ENCODE assay signal across 8 cellular contexts in genomic region chr19:48635966-48636858, GRCh38. TPM values are rescaled to one million over a fixed set of nuclear protein-coding genes. Genes with fewer than 3 reads are reported as not detected.
DNase-seq lines count a peak whose midpoint lies in the region; ATAC-seq and TF ChIP-seq lines count a peak whose summit lies in the region.

No MANE protein-coding gene starts in this region.

- no TSS peak for BruUV-seq in MCF 10A (replicated peaks; lab: Mats Ljungman, UMichigan)

- H3K36me3 Mint-ChIP-seq in MCF 10A (ENCODE audit: insufficient read depth, unreplicated experiment) (peaks cover 7% of the 10 kb centered on the region), type B pancreatic cell (peaks cover 15% of the 10 kb centered on the region)

- H3K36me3 ChIP-seq in DND-41 (ENCODE audit: insufficient read depth, low read length) (peaks cover 17% of the 10 kb centered on the region), MM.1S (replicated peaks; ENCODE audit: insufficient read depth, low read length) (no peaks in the 10 kb centered on the region)

- H3K4me2 ChIP-seq in DND-41 (ENCODE audit: insufficient read depth, low read length) (peak overlapping the region; percentile 85), MM.1S (ENCODE audit: low read depth, low read length) (peak overlapping the region; percentile 95)

- peak overlapping the region; percentile 61 for H2AFZ ChIP-seq in DND-41 (ENCODE audit: low read depth, low read length)
- H2AFZ ChIP-seq in MM.1S (ENCODE audit: low read length) = peak overlapping the region; percentile 66

- H3K9me3 Mint-ChIP-seq in MCF 10A (ENCODE audit: unreplicated experiment) = no peaks in the 10 kb centered on the region
- H3K9me3 Mint-ChIP-seq in type B pancreatic cell = no peaks in the 10 kb centered on the region

- CTCF ChIA-PET in MCF 10A (lab: Yijun Ruan, JAX) = no interaction called here

- ATAC-seq in DND-41 (ENCODE audit: insufficient read depth, low read depth) = no peak
- no peak for ATAC-seq in GM18907 (IDR thresholded peaks at IDR 0.05; ENCODE audit: unreplicated experiment)

- H3K27ac Mint-ChIP-seq in MCF 10A (ENCODE audit: low read depth, unreplicated experiment) = peak overlapping the region; percentile 87
- peak overlapping the region; percentile 96 for H3K27ac Mint-ChIP-seq in type B pancreatic cell

- TF ChIP-seq CTCF in DND-41 (IDR thresholded peaks at IDR 0.05; ENCODE audit: borderline replicate concordance, extremely low read depth, low read length, poor library complexity, severe bottlenecking) (no peak), MM.1S (IDR thresholded peaks at IDR 0.05; ENCODE audit: low read length) (no peak), MCF 10A (IDR thresholded peaks at IDR 0.05; ENCODE audit: unreplicated experiment) (no peak), type B pancreatic cell (conservative IDR thresholded peaks at IDR 0.05) (no peak)

- H3K27me3 Mint-ChIP-seq in MCF 10A (ENCODE audit: insufficient read depth, unreplicated experiment) (no peaks in the 10 kb centered on the region), type B pancreatic cell (no peaks in the 10 kb centered on the region)

- intact Hi-C loops in MCF 10A (cut with micrococcal nuclease) = loop anchor here (2.0 kb wide), 1 partner anchor 17 kb away; the partner anchor contains the start of genes RPL18 and SPHK2

- no peaks in the 10 kb centered on the region for H3K9me3 ChIP-seq in DND-41 (ENCODE audit: insufficient read depth, low read length, severe bottlenecking)
- no peaks in the 10 kb centered on the region for H3K9me3 ChIP-seq in MM.1S (replicated peaks; ENCODE audit: insufficient read depth, low read length)

- peak; percentile 58 for DNase-seq in DND-41
- DNase-seq in MM.1S = no peak
- DNase-seq in MCF 10A (ENCODE audit: unreplicated experiment) = no peak
- peak; percentile 79 for DNase-seq in medulla oblongata (ENCODE audit: extremely low spot score)
- no peak for DNase-seq in type B pancreatic cell (ENCODE audit: extremely low spot score, unreplicated experiment)
- DNase-seq in RKO (ENCODE audit: low spot score) = no peak
- no peak for DNase-seq in activated gamma-delta T cell treated with Interleukin-2 at 50 U/mL for 16 hours

- H3K79me2 ChIP-seq in DND-41 (ENCODE audit: insufficient read depth, low read length) (peaks cover 18% of the 10 kb centered on the region), MM.1S (ENCODE audit: low read length) (no peaks in the 10 kb centered on the region)

- POLR2A ChIA-PET in MCF 10A (lab: Yijun Ruan, JAX) = interaction anchor here (0.9 to 2.7 kb wide), 4 partner anchors 10 to 143 kb away, joined by 3 to 37 read pairs (median 12); partner anchors contain the start of genes CA11, RPL18 and SPHK2

- peak overlapping the region; percentile 86 for H3K27ac ChIP-seq in DND-41 (ENCODE audit: low read length)
- peak overlapping the region; percentile 91; the same call in 1 of the 2 replicates for H3K27ac ChIP-seq in MM.1S (ENCODE audit: low read length)

- H3K4me3 Mint-ChIP-seq in MCF 10A (ENCODE audit: unreplicated experiment) = peak overlapping the region; percentile 91
- peak overlapping the region; percentile 91 for H3K4me3 Mint-ChIP-seq in type B pancreatic cell

- no peaks in the 10 kb centered on the region for H3K9me2 ChIP-seq in MM.1S (replicated peaks; ENCODE audit: insufficient read depth, low read length)

- H3K9ac ChIP-seq in DND-41 (ENCODE audit: low read depth, low read length) = peak overlapping the region; percentile 93
- H3K9ac ChIP-seq in MM.1S (ENCODE audit: low read length) = peak overlapping the region; percentile 72

- H3K4me1 Mint-ChIP-seq in MCF 10A (ENCODE audit: insufficient read depth, unreplicated experiment) (peaks cover 26% of the 10 kb centered on the region), type B pancreatic cell (ENCODE audit: unreplicated experiment) (peaks cover 24% of the 10 kb centered on the region)

- no peaks in the 10 kb centered on the region for H3K27me3 ChIP-seq in DND-41 (ENCODE audit: insufficient read depth, low read length, poor library complexity)
- H3K27me3 ChIP-seq in MM.1S (replicated peaks; ENCODE audit: insufficient read depth, low read length) = peaks cover 2% of the 10 kb centered on the region; the same call in 1 of the 2 replicates

- H3K4me1 ChIP-seq in DND-41 (ENCODE audit: insufficient read depth, low read length) = peaks cover 54% of the 10 kb centered on the region
- H3K4me1 ChIP-seq in MM.1S (ENCODE audit: low read length) = peaks cover 32% of the 10 kb centered on the region

- H4K20me1 ChIP-seq in DND-41 (ENCODE audit: insufficient read depth, low read length) = peaks cover 7% of the 10 kb centered on the region; the same call in 1 of the 2 replicates
- H4K20me1 ChIP-seq in MM.1S (ENCODE audit: insufficient read depth, low read length) = no peaks in the 10 kb centered on the region

- peaks cover 35% of the 10 kb centered on the region for H3F3A ChIP-seq in MM.1S (ENCODE audit: insufficient read depth, low read length)

- H3K4me3 ChIP-seq in DND-41 (ENCODE audit: low read depth in 1 of 2, low read length in 2 of 2) (peak overlapping the region; percentile 75 to 87), MM.1S (ENCODE audit: low read length) (peak overlapping the region; percentile 72)

RNA-seq across cellular contexts. Expression of gene DBP, which starts 1.0 kb away (rescaled TPM):
- 0.25 and 0.56 TPM in 2 replicates for total RNA-seq in MCF 10A (2022)
- total RNA-seq in type B pancreatic cell (ENCODE audit: low replicate concordance) = 24.5 and 31.5 TPM in 2 replicates

RNA-seq across cellular contexts. Expression of gene CA11, which starts 9.8 kb away (rescaled TPM):
- total RNA-seq in MCF 10A (2022) = 2.6 and 2.9 TPM in 2 replicates
- total RNA-seq in type B pancreatic cell (ENCODE audit: low replicate concordance) = 13.8 and 43.3 TPM in 2 replicates

RNA-seq across cellular contexts. Expression of gene SPHK2, which starts 16.9 kb away (rescaled TPM):
- total RNA-seq in MCF 10A (2022) = 16.3 and 18.2 TPM in 2 replicates
- total RNA-seq in type B pancreatic cell (ENCODE audit: low replicate concordance) = 44.0 and 47.1 TPM in 2 replicates

RNA-seq across cellular contexts. Expression of gene RPL18, which starts 17.2 kb away (rescaled TPM):
- total RNA-seq in MCF 10A (2022) (1,536 and 1,736 TPM in 2 replicates), type B pancreatic cell (ENCODE audit: low replicate concordance) (1,623 and 1,815 TPM in 2 replicates)

RNA-seq across cellular contexts. Expression of gene FAM83E, which starts 21.3 kb away (rescaled TPM):
- total RNA-seq in MCF 10A (2022) (0.89 and 2.8 TPM in 2 replicates), type B pancreatic cell (ENCODE audit: low replicate concordance) (6.1 and 8.1 TPM in 2 replicates)

Comparison
In these comparisons a context has a peak if more than half of its experiments do, and no peak if none do; other contexts are left out.
1. DNase-seq: peak in DND-41 (single experiment) and medulla oblongata (single experiment); none in MM.1S (single experiment), MCF 10A (single experiment), type B pancreatic cell (single experiment), RKO (single experiment) and activated gamma-delta T cell treated with Interleukin-2 at 50 U/mL for 16 hours (single experiment).
2. RNA of gene DBP, which starts 1.0 kb away (total RNA-seq): 24.5 to 31.5 TPM in type B pancreatic cell; 0.25 to 0.56 TPM in MCF 10A; every median in the first group is over 10 times any median in the second.